In the genomic region with DNA sequence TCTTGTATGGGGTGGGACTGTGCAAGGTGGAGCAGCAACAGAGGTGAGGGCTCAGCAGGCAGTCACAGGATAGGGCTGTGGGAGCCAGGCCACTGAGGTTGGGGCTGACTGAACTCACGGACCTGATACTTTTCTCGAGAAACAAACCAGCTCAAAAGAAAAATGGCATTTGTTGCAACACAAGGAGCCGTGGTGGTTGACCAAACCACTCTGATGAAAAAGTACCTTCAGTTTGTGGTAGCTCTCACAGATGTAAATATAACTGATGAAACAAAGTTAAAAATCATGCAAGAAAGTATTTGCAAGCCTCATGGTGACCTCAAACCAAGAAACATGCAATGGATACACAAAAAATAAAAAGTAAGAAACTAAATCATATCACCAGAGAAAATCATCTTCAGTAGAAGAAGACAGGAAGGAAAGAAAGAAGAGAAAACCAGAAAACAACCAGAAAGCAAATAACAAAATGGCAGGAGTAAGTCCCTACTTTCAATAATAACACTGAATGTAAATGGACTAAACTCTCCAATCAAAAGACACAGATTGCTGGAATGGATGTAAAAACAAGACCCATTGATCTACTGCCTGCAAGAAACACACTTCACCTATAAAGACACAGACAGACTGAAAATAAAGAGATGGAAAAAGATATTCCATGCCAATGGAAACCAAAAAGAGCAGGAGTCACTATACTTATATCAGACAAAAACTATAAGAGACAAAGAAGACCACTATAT, we compare ENCODE assay signal across 21 cellular contexts. TPM values are rescaled to one million over a fixed set of nuclear protein-coding genes. Genes with fewer than 3 reads are reported as not detected.
DNase-seq lines count a peak whose midpoint lies in the region; ATAC-seq and TF ChIP-seq lines count a peak whose summit lies in the region.
"Had no signal": no experiment of that assay in that cellular context is flagged by ENCODE, and none has a peak within 500 bp of the region (broad histone marks: within the 10 kb centered on the region; RNA-seq: fewer than 3 reads in every experiment).

No MANE protein-coding gene starts in this region.

- no peak overlapping the region for H3K4me3 ChIP-seq in fibroblast of villous mesenchyme (ENCODE audit: low read depth, low read length)
- H3K4me3 ChIP-seq: prostate gland, smooth muscle cell, vagina had no signal

- H3K9me3 Mint-ChIP-seq in stimulated activated naive CD8-positive, alpha-beta T cell treated with anti-CD3 and anti-CD28 coated beads, Interleukin-15, amount 100 ng/mL, for 72 hours, result peaks cover 7 to 10% of the 10 kb centered on the region in 2 donors
- H3K9me3 Mint-ChIP-seq: activated CD4-positive, alpha-beta T cell treated with anti-CD3 and anti-CD28 coated beads, Interleukin-2, amount 10 ng/mL, durations not matched to agents 7 days and 5 days; dendritic cell treated with granulocyte-macrophage colony-stimulating factor and Interleukin-4, amounts not matched to agents 40 ng/mL and 50 ng/mL, for 4 days had no signal

- peaks cover 6% of the 10 kb centered on the region for H3K4me1 Mint-ChIP-seq in stimulated activated naive CD8-positive, alpha-beta T cell treated with anti-CD3 and anti-CD28 coated beads, Interleukin-15, amount 100 ng/mL, for 72 hours

- TF ChIP-seq CTCF in fibroblast of villous mesenchyme (IDR thresholded peaks at IDR 0.05; ENCODE audit: insufficient read depth, low read depth, low read length), result no peak

- peak; percentile 93 for ATAC-seq in stimulated activated naive CD8-positive, alpha-beta T cell treated with anti-CD3 and anti-CD28 coated beads, Interleukin-15, amount 100 ng/mL, for 72 hours
- no peak for ATAC-seq in HG03520 (IDR thresholded peaks at IDR 0.05; ENCODE audit: unreplicated experiment)
- ATAC-seq: left cardiac atrium had no signal

- peak; percentile 24 for DNase-seq in activated effector memory CD4-positive, alpha-beta T cell treated with anti-CD3 and anti-CD28 coated beads, Interleukin-2, amount 50 U/mL, for 16 hours
- DNase-seq in activated effector memory CD4-positive, alpha-beta T cell treated with Interleukin-2 at 50 U/mL for 16 hours, result no peak
- DNase-seq in SKM-1 (lab: John Stamatoyannopoulos, UW; ENCODE audit: unreplicated experiment) (peak; percentile 39), fibroblast of villous mesenchyme (ENCODE audit: low read depth) (peak; percentile 14), kidney tubule cell (ENCODE audit: low spot score) (no peak), NCI-H2029 (lab: John Stamatoyannopoulos, UW) (no peak)
- DNase-seq in stimulated activated naive CD8-positive, alpha-beta T cell treated with anti-CD3 and anti-CD28 coated beads, Interleukin-15, amount 100 ng/mL, for 72 hours, result peak in 1 of 2 donors; percentile 46
- DNase-seq: activated CD4-positive, alpha-beta T cell treated with anti-CD3 and anti-CD28 coated beads, Interleukin-2, amount 10 ng/mL, durations not matched to agents 7 days and 5 days; DMS153; H7; left cardiac atrium; NCI-H1930; stimulated activated CD4-positive, alpha-beta T cell treated with anti-CD3 and anti-CD28 coated beads, Interleukin-4, amount 100 ng/mL, for 24 hours; SW 1271 had no signal

- H3K4me3 Mint-ChIP-seq in stimulated activated naive CD8-positive, alpha-beta T cell treated with anti-CD3 and anti-CD28 coated beads, Interleukin-15, amount 100 ng/mL, for 72 hours, result no peak overlapping the region
- H3K4me3 Mint-ChIP-seq: activated CD4-positive, alpha-beta T cell treated with anti-CD3 and anti-CD28 coated beads, Interleukin-2, amount 10 ng/mL, durations not matched to agents 7 days and 5 days; dendritic cell treated with granulocyte-macrophage colony-stimulating factor and Interleukin-4, amounts not matched to agents 40 ng/mL and 50 ng/mL, for 4 days; IgD-negative memory B cell; neural crest cell had no signal

- H3K27me3 Mint-ChIP-seq in stimulated activated naive CD8-positive, alpha-beta T cell treated with anti-CD3 and anti-CD28 coated beads, Interleukin-15, amount 100 ng/mL, for 72 hours, result peaks cover 20% of the 10 kb centered on the region

- peak overlapping the region; percentile 74 to 95 for H3K27ac Mint-ChIP-seq in stimulated activated naive CD8-positive, alpha-beta T cell treated with anti-CD3 and anti-CD28 coated beads, Interleukin-15, amount 100 ng/mL, for 72 hours
- H3K27ac Mint-ChIP-seq: activated CD4-positive, alpha-beta T cell treated with anti-CD3 and anti-CD28 coated beads, Interleukin-2, amount 10 ng/mL, durations not matched to agents 7 days and 5 days; dendritic cell treated with granulocyte-macrophage colony-stimulating factor and Interleukin-4, amounts not matched to agents 40 ng/mL and 50 ng/mL, for 4 days; IgD-negative memory B cell had no signal

RNA-seq across cellular contexts. Expression of a gene that starts 48.9 kb away (rescaled TPM):
- 10.0 and 42.3 TPM in 2 replicates for total RNA-seq in fibroblast of villous mesenchyme

Comparison
In these comparisons a context has a peak if more than half of its experiments do, and no peak if none do; other contexts are left out.
1. DNase-seq: peak in activated effector memory CD4-positive, alpha-beta T cell treated with anti-CD3 and anti-CD28 coated beads, Interleukin-2, amount 50 U/mL, for 16 hours (single experiment), SKM-1 (single experiment) and fibroblast of villous mesenchyme (single experiment); none in activated effector memory CD4-positive, alpha-beta T cell treated with Interleukin-2 at 50 U/mL for 16 hours (single experiment), kidney tubule cell (single experiment) and NCI-H2029 (single experiment).